ENCODE assay signal across 32 cellular contexts in genomic region chrX:119971184-119971583, GRCh38.
"Had no signal": no experiment of that assay in that cellular context is flagged by ENCODE, and none has a peak within 500 bp of the region (broad histone marks: within the 10 kb centered on the region; RNA-seq: fewer than 3 reads in every experiment).

No MANE protein-coding gene starts in this region.

- H3K4me1 ChIP-seq: ascending aorta, colonic mucosa had no signal

- H3K4me3 ChIP-seq: ascending aorta, cardiac muscle cell, colonic mucosa, PC-9 had no signal

- ATAC-seq: activated CD8-positive, alpha-beta memory T cell treated with anti-CD3 and anti-CD28 coated beads, Interleukin-2, amount 10 ng/mL, durations not matched to agents 7 days and 5 days; activated T-cell treated with anti-CD3 and anti-CD28 coated beads, Interleukin-2, amount 50 U/mL, for 72 hours; activated T-helper 17 cell treated with anti-CD3 and anti-CD28 coated beads, Interleukin-2, amount 50 U/mL, for 72 hours; Right ventricle myocardium inferior had no signal

- DNase-seq: activated B cell treated with CpG ODN at 0.5 μM for 24 hours; activated CD4-positive, alpha-beta memory T cell treated with anti-CD3 and anti-CD28 coated beads, Interleukin-2, amount 10 ng/mL, durations not matched to agents 7 days and 5 days; activated CD4-positive, alpha-beta T cell treated with anti-CD3 and anti-CD28 coated beads for 4 hours; activated CD4-positive, CD25-positive, alpha-beta regulatory T cell treated with anti-CD3 and anti-CD28 coated beads, Interleukin-2, amount 50 U/mL, for 72 hours; activated CD8-positive, alpha-beta memory T cell treated with anti-CD3 and anti-CD28 coated beads for 24 hours; activated CD8-positive, alpha-beta memory T cell treated with anti-CD3 and anti-CD28 coated beads, Interleukin-2, amount 10 ng/mL, durations not matched to agents 7 days and 5 days; activated CD8-positive, alpha-beta memory T cell treated with anti-CD3 and anti-CD28 coated beads, Interleukin-2, amount 50 U/mL, for 48 hours; activated gamma-delta T cell; activated naive CD4-positive, alpha-beta T cell treated with Interleukin-2 at 50 U/mL for 16 hours; activated naive CD8-positive, alpha-beta T cell treated with anti-CD3 and anti-CD28 coated beads, Interleukin-2, amount 10 ng/mL, durations not matched to agents 7 days and 5 days; activated T-cell treated with anti-CD3 and anti-CD28 coated beads, Interleukin-2, amount 50 U/mL, for 1 hour; activated T-cell treated with anti-CD3 and anti-CD28 coated beads, Interleukin-2, amount 50 U/mL, for 72 hours; amygdala; colonic mucosa; MV-4-11; NCI-H1092; NCI-H1436 treated with DMSO at 0.1 percent for 48 hours; NCI-H1694 treated with DMSO at 0.1 percent for 48 hours; NCI-H2081; NCI-H345; NCI-H524 treated with DMSO at 0.1 percent for 48 hours; PC-9; SW 1271; T-helper 1 cell; T-helper 2 cell; T-helper 9 cell had no signal

- H3K27me3 ChIP-seq: ascending aorta, cardiac muscle cell, colonic mucosa had no signal

- H3K27ac ChIP-seq: ascending aorta, cardiac muscle cell, colonic mucosa, PC-9, RWPE1, VCaP had no signal

- H3K36me3 ChIP-seq: ascending aorta, cardiac muscle cell, colonic mucosa had no signal

- H3K9me3 ChIP-seq: ascending aorta, colonic mucosa had no signal
